In the genomic region with DNA sequence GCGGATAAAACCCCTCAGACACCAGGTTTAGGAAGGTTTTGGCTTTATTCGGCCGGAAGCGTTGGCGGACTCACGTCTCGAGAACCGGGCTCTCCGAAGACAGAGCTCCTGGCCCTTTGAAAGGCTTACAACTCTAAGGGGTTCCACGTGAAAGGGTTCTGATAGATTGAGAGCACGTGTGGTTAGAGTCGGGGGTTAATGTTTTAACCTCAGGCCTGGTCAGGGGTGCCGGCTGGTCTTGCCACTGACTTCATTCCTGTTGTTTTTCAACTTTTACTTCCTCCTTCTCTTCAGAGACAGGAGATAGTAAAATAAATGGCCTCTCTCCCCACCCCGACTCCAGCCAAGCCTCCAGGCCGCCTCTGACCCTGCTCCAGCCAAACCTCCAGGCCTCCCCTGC, we compare ENCODE assay signal across 1 cellular context.
TF ChIP-seq lines count a peak whose summit lies in the region.

No MANE protein-coding gene starts in this region.

TF ChIP-seq in GM12878, 131 proteins besides CTCF, POLR2A, EP300 and RAD21:
- TF ChIP-seq, protein P1, sequence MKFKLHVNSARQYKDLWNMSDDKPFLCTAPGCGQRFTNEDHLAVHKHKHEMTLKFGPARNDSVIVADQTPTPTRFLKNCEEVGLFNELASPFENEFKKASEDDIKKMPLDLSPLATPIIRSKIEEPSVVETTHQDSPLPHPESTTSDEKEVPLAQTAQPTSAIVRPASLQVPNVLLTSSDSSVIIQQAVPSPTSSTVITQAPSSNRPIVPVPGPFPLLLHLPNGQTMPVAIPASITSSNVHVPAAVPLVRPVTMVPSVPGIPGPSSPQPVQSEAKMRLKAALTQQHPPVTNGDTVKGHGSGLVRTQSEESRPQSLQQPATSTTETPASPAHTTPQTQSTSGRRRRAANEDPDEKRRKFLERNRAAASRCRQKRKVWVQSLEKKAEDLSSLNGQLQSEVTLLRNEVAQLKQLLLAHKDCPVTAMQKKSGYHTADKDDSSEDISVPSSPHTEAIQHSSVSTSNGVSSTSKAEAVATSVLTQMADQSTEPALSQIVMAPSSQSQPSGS (IDR thresholded peaks at IDR 0.05; ENCODE audit: low read length) = no peak
- TF ChIP-seq ZSCAN29 (IDR thresholded peaks at IDR 0.05) = no peak
- no peak for TF ChIP-seq EED (IDR thresholded peaks at IDR 0.05; ENCODE audit: low read depth)
- TF ChIP-seq RUNX3 (IDR thresholded peaks at IDR 0.05; ENCODE audit: low read length) = peak; percentile 37; the same call in 1 of the 2 replicates
- TF ChIP-seq NBN (IDR thresholded peaks at IDR 0.05) = no peak
- TF ChIP-seq NR2F1 (conservative IDR thresholded peaks at IDR 0.05) = peak; percentile 65
- peak; percentile 49 to 56; a peak in 2 of 4 replicates for TF ChIP-seq BHLHE40 (IDR thresholded peaks at IDR 0.05; ENCODE audit: borderline replicate concordance in 1 of 2, low read depth in 2 of 2, low read length in 1 of 2)
- 0 out of 2 replicates have a peak, but pooled peaks have one; percentile 22 for TF ChIP-seq PAX5 (IDR thresholded peaks at IDR 0.05; ENCODE audit: borderline replicate concordance, low read depth, low read length)
